Comparison of ENCODE assay signal across 9 cellular contexts in genomic region chr9:36470891-36471290, GRCh38.
DNase-seq lines count a peak whose midpoint lies in the region; ATAC-seq, FAIRE-seq and TF ChIP-seq lines count a peak whose summit lies in the region.
"Had no signal": no experiment of that assay in that cellular context is flagged by ENCODE, and none has a peak within 500 bp of the region (broad histone marks: within the 10 kb centered on the region; RNA-seq: fewer than 3 reads in every experiment).

No MANE protein-coding gene starts in this region.

- in situ Hi-C loops in GM12878 (cut with MboI): no loop called here

- no peak for TF ChIP-seq RAD21 in GM12878 (IDR thresholded peaks at IDR 0.05; ENCODE audit: insufficient read depth, low read depth, low read length)

- intact Hi-C loops in GM12878 (cut with micrococcal nuclease; ENCODE audit: unreplicated experiment): no loop called here

- H3K27me3 Mint-ChIP-seq in T-cell: no peaks in the 10 kb centered on the region

- H3K9me3 ChIP-seq in GM12878 (replicated peaks; ENCODE audit: control insufficient read depth, insufficient read depth, low read length) (no peaks in the 10 kb centered on the region), smooth muscle cell (replicated peaks; ENCODE audit: low read depth) (no peaks in the 10 kb centered on the region)

- no peaks in the 10 kb centered on the region for H3K9me3 Mint-ChIP-seq in T-cell

- no peaks in the 10 kb centered on the region for H3F3A ChIP-seq in smooth muscle cell (ENCODE audit: low read depth)

- H3K79me2 ChIP-seq in GM12878 (ENCODE audit: control insufficient read depth, insufficient read depth, low read length) (peaks cover 36% of the 10 kb centered on the region), smooth muscle cell (ENCODE audit: low read depth) (peaks cover 67% of the 10 kb centered on the region)

- H2AFZ ChIP-seq in GM12878 (ENCODE audit: control insufficient read depth, low read depth, low read length) (peak overlapping the region; percentile 76), smooth muscle cell (ENCODE audit: low read depth) (no peak overlapping the region)

- H3K4me2 ChIP-seq in GM12878 (ENCODE audit: control insufficient read depth, insufficient read depth): peak overlapping the region; percentile 83
- H3K4me2 ChIP-seq in smooth muscle cell: no peak overlapping the region

- peak overlapping the region; percentile 66 for H3K4me3 ChIP-seq in GM12878
- no peak overlapping the region for H3K4me3 ChIP-seq in smooth muscle cell

- FAIRE-seq in GM12878 (lab: Jason Lieb, UNC): peak; percentile 98
- FAIRE-seq: frontal cortex had no signal

- peak; percentile 53 for TF ChIP-seq POLR2A in GM12878 (IDR thresholded peaks at IDR 0.05; ENCODE audit: low read depth, low read length)

- no TSS peak for BruUV-seq in GM12878 (replicated peaks; lab: Mats Ljungman, UMichigan)

- H4K20me1 ChIP-seq in GM12878 (ENCODE audit: control insufficient read depth, insufficient read depth) (no peaks in the 10 kb centered on the region), smooth muscle cell (ENCODE audit: low read depth) (peaks cover 75% of the 10 kb centered on the region)

- under 1% methylated on average over 6 of the region's 6 CpGs for WGBS in GM12878 (ENCODE audit: insufficient coverage, insufficient replicate concordance, low lambda C conversion rate, missing lambda C conversion rate)
- 92% methylated on average over 6 of the region's 6 CpGs for WGBS in smooth muscle cell (ENCODE audit: low lambda C conversion rate)

- peak overlapping the region; percentile 97 to 99 for H3K27ac Mint-ChIP-seq in T-cell

- H3K4me1 Mint-ChIP-seq in T-cell: peaks cover 37 to 45% (median 45%) of the 10 kb centered on the region in 3 donors

- TF ChIP-seq CTCF in GM12878 (IDR thresholded peaks at IDR 0.05 in 2 of 3, conservative IDR thresholded peaks at IDR 0.05 in 1 of 3; ENCODE audit: control insufficient read depth in 2 of 3, extremely low read depth in 1 of 3, insufficient read depth in 1 of 3, low read depth in 3 of 3, low read length in 3 of 3) (no peak), smooth muscle cell (IDR thresholded peaks at IDR 0.05; ENCODE audit: borderline replicate concordance, insufficient read depth, poor library complexity, severe bottlenecking) (no peak)

- peak overlapping the region; percentile 78 to 84 (median 83) for H3K4me3 Mint-ChIP-seq in T-cell

- POLR2A ChIA-PET in T-cell (lab: Charles Lee): interaction anchor here (0.5 to 1.6 kb wide), 5 partner anchors 10 to 74 kb away, joined by 3 to 7 read pairs (median 4); no protein-coding TSS in a partner anchor
- POLR2A ChIA-PET in GM12878 (lab: Charles Lee): interaction anchor here (0.5 to 4.1 kb wide), 5 partner anchors 9 to 79 kb away, joined by 3 to 41 read pairs (median 5); no protein-coding TSS in a partner anchor

- H3K4me1 ChIP-seq in GM12878 (ENCODE audit: control insufficient read depth, insufficient read depth, low read length) (peaks cover 15% of the 10 kb centered on the region), smooth muscle cell (ENCODE audit: low read depth) (no peaks in the 10 kb centered on the region)

- H3K9ac ChIP-seq in GM12878 (ENCODE audit: control insufficient read depth, insufficient read depth, low read length) (peak overlapping the region; percentile 68), smooth muscle cell (ENCODE audit: low read depth) (no peak overlapping the region)

- H3K36me3 Mint-ChIP-seq in T-cell: no peaks in the 10 kb centered on the region

- CTCF ChIA-PET in T-cell (lab: Charles Lee) (interaction anchor here (0.6 to 1.9 kb wide), 7 partner anchors 12 to 84 kb away, joined by 3 to 7 read pairs (median 4); no protein-coding TSS in a partner anchor), GM12878 (lab: Yijun Ruan, JAX) (interaction anchor here (0.6 to 3.7 kb wide), 7 partner anchors 13 to 112 kb away, joined by 4 to 16 read pairs (median 9); no protein-coding TSS in a partner anchor)

- no peaks in the 10 kb centered on the region for H3K27me3 ChIP-seq in GM12878 (replicated peaks in 1 of 2; ENCODE audit: control insufficient read depth in 2 of 2, insufficient read depth in 2 of 2, low read length in 1 of 2)
- H3K27me3 ChIP-seq in smooth muscle cell (ENCODE audit: low read depth): no peaks in the 10 kb centered on the region

- H3K27ac ChIP-seq in GM12878 (ENCODE audit: control insufficient read depth, insufficient read depth) (peak overlapping the region; percentile 91), smooth muscle cell (ENCODE audit: low read depth) (no peak overlapping the region)

- H3K36me3 ChIP-seq in GM12878 (ENCODE audit: control insufficient read depth in 2 of 2, insufficient read depth in 2 of 2, low read length in 1 of 2) (no peaks in the 10 kb centered on the region), smooth muscle cell (ENCODE audit: low read depth) (no peaks in the 10 kb centered on the region)

- DNase-seq in T-cell (peak in 33 of 34 experiments; percentile 33 to 62 (median 51)), GM12878 (ENCODE audit: low read depth, low spot score) (peak; percentile 67), kidney tubule cell (ENCODE audit: low spot score) (peak; percentile 79), NCI-H146 treated with DMSO at 0.1 percent for 48 hours (lab: John Stamatoyannopoulos, UW; ENCODE audit: unreplicated experiment) (no peak), smooth muscle cell (lab: John Stamatoyannopoulos, UW; ENCODE audit: unreplicated experiment) (no peak)
- peak; percentile 20 to 54 (median 29) for DNase-seq in stimulated activated CD4-positive, alpha-beta T cell treated with anti-CD3 and anti-CD28 coated beads, TNF-alpha, amount 100 ng/mL, for 48 hours (ENCODE audit: low read depth in 3 of 3)

- SMC1A ChIA-PET in GM12878 (lab: Charles Lee; ENCODE audit: uncharacterized antibody, unreplicated experiment): interaction anchor here (0.6 to 6.1 kb wide), 9 partner anchors 9 to 86 kb away, joined by 3 to 45 read pairs (median 8); no protein-coding TSS in a partner anchor

- RAD21 ChIA-PET in GM12878 (lab: Charles Lee; ENCODE audit: unreplicated experiment): interaction anchor here (0.9 to 2.8 kb wide), 5 partner anchors 9 to 83 kb away, joined by 3 to 25 read pairs (median 4); no protein-coding TSS in a partner anchor

- ATAC-seq in GM18868 (IDR thresholded peaks at IDR 0.05; ENCODE audit: unreplicated experiment): peak; percentile 97
- peak; percentile 86 for ATAC-seq in HG03066 (IDR thresholded peaks at IDR 0.05; ENCODE audit: low read depth, unreplicated experiment)
- peak; percentile 89 to 96 (median 95) for ATAC-seq in T-cell (replicated peaks in 1 of 4)
- ATAC-seq in GM12878: peak; percentile 98

- TF ChIP-seq EP300 in GM12878 (IDR thresholded peaks at IDR 0.05; ENCODE audit: borderline replicate concordance in 1 of 2, control insufficient read depth in 1 of 2, low read depth in 2 of 2, low read length in 2 of 2): 0 out of 4 replicates have a peak, but pooled peaks of 1 of the 2 experiments have one; percentile 11

TF ChIP-seq in GM12878, 131 proteins besides CTCF, POLR2A, EP300 and RAD21 (continues in another document):
- TF ChIP-seq IKZF1 (conservative IDR thresholded peaks at IDR 0.05) (peak; percentile 64; the same call in 1 of the 2 replicates), SPI1 (IDR thresholded peaks at IDR 0.05; ENCODE audit: borderline replicate concordance, insufficient read depth, low read depth, low read length) (peak; percentile 61; the same call in 1 of the 2 replicates), ATF7 (IDR thresholded peaks at IDR 0.05; ENCODE audit: low read depth) (peak; percentile 43; the same call in 1 of the 2 replicates), EED (IDR thresholded peaks at IDR 0.05; ENCODE audit: low read depth) (peak; percentile 84), LARP7 (IDR thresholded peaks at IDR 0.05) (no peak), CHD1 (IDR thresholded peaks at IDR 0.05; ENCODE audit: low read depth, low read length) (no peak), TBL1XR1 (IDR thresholded peaks at IDR 0.05; ENCODE audit: low read depth, low read length) (no peak), CREM (IDR thresholded peaks at IDR 0.05; ENCODE audit: low read depth) (peak; percentile 20; the same call in 1 of the 2 replicates), ETV6 (conservative IDR thresholded peaks at IDR 0.05 in 1 of 2, IDR thresholded peaks at IDR 0.05 in 1 of 2; ENCODE audit: borderline replicate concordance in 1 of 2, low read depth in 1 of 2) (peak in 1 of 2 experiments; percentile 87; a peak in 2 of 4 replicates), TCF12 (IDR thresholded peaks at IDR 0.05; ENCODE audit: low read depth, low read length) (no peak), SMAD1 (IDR thresholded peaks at IDR 0.05; ENCODE audit: low read depth, partially characterized antibody) (no peak), NBN (IDR thresholded peaks at IDR 0.05) (0 out of 2 replicates have a peak, but pooled peaks have one; percentile 31), ZNF687 (IDR thresholded peaks at IDR 0.05) (no peak), IKZF2 (IDR thresholded peaks at IDR 0.05) (peak; percentile 23 to 42; a peak in 2 of 4 replicates), KAT2A (conservative IDR thresholded peaks at IDR 0.05; ENCODE audit: control insufficient read depth, low read depth, low read length) (no peak)

Comparison
In these comparisons a context has a peak if more than half of its experiments do, and no peak if none do; other contexts are left out.
1. DNase-seq: peak in T-cell (33 of 34), GM12878 (single experiment), kidney tubule cell (single experiment) and stimulated activated CD4-positive, alpha-beta T cell treated with anti-CD3 and anti-CD28 coated beads, TNF-alpha, amount 100 ng/mL, for 48 hours (3 of 3); none in NCI-H146 treated with DMSO at 0.1 percent for 48 hours (single experiment) and smooth muscle cell (single experiment).
2. Peak in every context shown above with its lines, with median percentiles within 50 percentile points of each other: ATAC-seq.